Comparison of ENCODE assay signal across 25 cellular contexts in genomic region chr1:76080552-76081093, GRCh38. TPM values are rescaled to one million over a fixed set of nuclear protein-coding genes. Genes with fewer than 3 reads are reported as not detected.
DNase-seq lines count a peak whose midpoint lies in the region; ATAC-seq and TF ChIP-seq lines count a peak whose summit lies in the region.
"Had no signal": no experiment of that assay in that cellular context is flagged by ENCODE, and none has a peak within 500 bp of the region (broad histone marks: within the 10 kb centered on the region; RNA-seq: fewer than 3 reads in every experiment).

No MANE protein-coding gene starts in this region.

- no peaks in the 10 kb centered on the region for H3K4me1 ChIP-seq in ovary (ENCODE audit: insufficient read depth)
- H3K4me1 ChIP-seq in thyroid gland = no peaks in the 10 kb centered on the region
- H3K4me1 ChIP-seq: lower lobe of right lung, pancreas had no signal

- TF ChIP-seq EP300 in ovary (IDR thresholded peaks at IDR 0.05) = no peak

- H3K36me3 Mint-ChIP-seq in activated naive CD8-positive, alpha-beta T cell treated with anti-CD3 and anti-CD28 coated beads, Interleukin-2, amount 50 U/mL, for 24 hours (ENCODE audit: low read depth) = no peaks in the 10 kb centered on the region
- H3K36me3 Mint-ChIP-seq in activated naive CD8-positive, alpha-beta T cell treated with anti-CD3 and anti-CD28 coated beads for 36 hours = peaks cover 9% of the 10 kb centered on the region
- no peaks in the 10 kb centered on the region for H3K36me3 Mint-ChIP-seq in naive B cell
- no peaks in the 10 kb centered on the region for H3K36me3 Mint-ChIP-seq in natural killer cell treated with Interleukin-12 subunit alpha and Interleukin-12 subunit beta and Interleukin-15 and Interleukin-18, amount 100 ng/mL, for 72 hours

- no peaks in the 10 kb centered on the region for H3K9me3 ChIP-seq in ovary
- H3K9me3 ChIP-seq in thyroid gland = no peaks in the 10 kb centered on the region
- H3K9me3 ChIP-seq: lower lobe of right lung, mucosa of descending colon, pancreas had no signal

- peak overlapping the region; percentile 26 for H3K27ac Mint-ChIP-seq in activated naive CD8-positive, alpha-beta T cell treated with anti-CD3 and anti-CD28 coated beads, Interleukin-2, amount 50 U/mL, for 24 hours
- no peak overlapping the region for H3K27ac Mint-ChIP-seq in activated naive CD8-positive, alpha-beta T cell treated with anti-CD3 and anti-CD28 coated beads for 36 hours
- H3K27ac Mint-ChIP-seq in naive B cell = peak overlapping the region in 4 of 6 donors; percentile 13 to 83 (median 46)
- no peak overlapping the region for H3K27ac Mint-ChIP-seq in natural killer cell treated with Interleukin-12 subunit alpha and Interleukin-12 subunit beta and Interleukin-15 and Interleukin-18, amount 100 ng/mL, for 72 hours
- H3K27ac Mint-ChIP-seq: activated CD8-positive, alpha-beta T cell treated with anti-CD3 and anti-CD28 coated beads, Interleukin-2, amount 10 ng/mL, durations not matched to agents 7 days and 5 days; activated naive CD8-positive, alpha-beta T cell treated with anti-CD3 and anti-CD28 coated beads, Interleukin-2, amount 10 ng/mL, durations not matched to agents 7 days and 5 days had no signal

- ATAC-seq in activated naive CD8-positive, alpha-beta T cell treated with anti-CD3 and anti-CD28 coated beads, Interleukin-2, amount 50 U/mL, for 24 hours = no peak
- no peak for ATAC-seq in naive B cell (ENCODE audit: low read depth in 2 of 2)
- no peak for ATAC-seq in natural killer cell treated with Interleukin-12 subunit alpha and Interleukin-12 subunit beta and Interleukin-15 and Interleukin-18, amount 100 ng/mL, for 72 hours
- ATAC-seq: activated CD8-positive, alpha-beta T cell treated with anti-CD3 and anti-CD28 coated beads, Interleukin-2, amount 10 ng/mL, durations not matched to agents 7 days and 5 days; HepG2; lower lobe of right lung; mucosa of descending colon; pancreas had no signal

- TF ChIP-seq POLR2A in ovary (IDR thresholded peaks at IDR 0.05) (no peak), thyroid gland (IDR thresholded peaks at IDR 0.05) (no peak)

- no peak for TF ChIP-seq CTCF in ovary (IDR thresholded peaks at IDR 0.05)
- TF ChIP-seq CTCF in thyroid gland (IDR thresholded peaks at IDR 0.05) = no peak

- no peaks in the 10 kb centered on the region for H3K9me3 Mint-ChIP-seq in activated naive CD8-positive, alpha-beta T cell treated with anti-CD3 and anti-CD28 coated beads, Interleukin-2, amount 50 U/mL, for 24 hours
- no peaks in the 10 kb centered on the region for H3K9me3 Mint-ChIP-seq in activated naive CD8-positive, alpha-beta T cell treated with anti-CD3 and anti-CD28 coated beads for 36 hours
- peaks cover 0 to 4% (median 0%) of the 10 kb centered on the region in 7 donors for H3K9me3 Mint-ChIP-seq in naive B cell
- H3K9me3 Mint-ChIP-seq in natural killer cell treated with Interleukin-12 subunit alpha and Interleukin-12 subunit beta and Interleukin-15 and Interleukin-18, amount 100 ng/mL, for 72 hours = no peaks in the 10 kb centered on the region
- H3K9me3 Mint-ChIP-seq: activated naive CD8-positive, alpha-beta T cell treated with anti-CD3 and anti-CD28 coated beads, Interleukin-2, amount 10 ng/mL, durations not matched to agents 7 days and 5 days had no signal

- no peaks in the 10 kb centered on the region for H3K27me3 Mint-ChIP-seq in activated naive CD8-positive, alpha-beta T cell treated with anti-CD3 and anti-CD28 coated beads, Interleukin-2, amount 50 U/mL, for 24 hours
- no peaks in the 10 kb centered on the region for H3K27me3 Mint-ChIP-seq in activated naive CD8-positive, alpha-beta T cell treated with anti-CD3 and anti-CD28 coated beads for 36 hours
- H3K27me3 Mint-ChIP-seq in naive B cell = no peaks in the 10 kb centered on the region
- H3K27me3 Mint-ChIP-seq in natural killer cell treated with Interleukin-12 subunit alpha and Interleukin-12 subunit beta and Interleukin-15 and Interleukin-18, amount 100 ng/mL, for 72 hours = peaks cover 6 to 36% of the 10 kb centered on the region in 2 donors
- H3K27me3 Mint-ChIP-seq: activated naive CD8-positive, alpha-beta T cell treated with anti-CD3 and anti-CD28 coated beads, Interleukin-2, amount 10 ng/mL, durations not matched to agents 7 days and 5 days had no signal

- intact Hi-C loops in ovary (cut with DNase I) = no loop called here
- intact Hi-C loops in thyroid gland (cut with DNase I) = no loop called here

- H3K27ac ChIP-seq in ovary (no peak overlapping the region), thyroid gland (no peak overlapping the region)
- H3K27ac ChIP-seq: cardiac muscle cell, epithelial cell of prostate, hepatocyte, lower lobe of right lung, pancreas, PC-9 had no signal

- 73 to 81% (median 77%) methylated on average over 4 of the region's 4 CpGs for WGBS in ovary, 3 donors
- 78 to 83% methylated on average over 4 of the region's 4 CpGs for WGBS in thyroid gland, 2 donors

- H3K4me3 ChIP-seq in ovary (no peak overlapping the region), thyroid gland (replicated peaks in 1 of 3) (no peak overlapping the region)
- H3K4me3 ChIP-seq: cardiac muscle cell, hepatocyte, lower lobe of right lung, mucosa of descending colon, pancreas, PC-9 had no signal

- H3K27me3 ChIP-seq in ovary (no peaks in the 10 kb centered on the region), thyroid gland (no peaks in the 10 kb centered on the region)
- H3K27me3 ChIP-seq: cardiac muscle cell, hepatocyte, pancreas had no signal

- peaks cover 16% of the 10 kb centered on the region for H3K4me1 Mint-ChIP-seq in activated naive CD8-positive, alpha-beta T cell treated with anti-CD3 and anti-CD28 coated beads, Interleukin-2, amount 50 U/mL, for 24 hours
- H3K4me1 Mint-ChIP-seq in activated naive CD8-positive, alpha-beta T cell treated with anti-CD3 and anti-CD28 coated beads for 36 hours = peaks cover 31% of the 10 kb centered on the region
- peaks cover 40 to 50% (median 44%) of the 10 kb centered on the region in 3 donors for H3K4me1 Mint-ChIP-seq in naive B cell
- H3K4me1 Mint-ChIP-seq in natural killer cell treated with Interleukin-12 subunit alpha and Interleukin-12 subunit beta and Interleukin-15 and Interleukin-18, amount 100 ng/mL, for 72 hours (ENCODE audit: low read depth in 2 of 2) = peaks cover 0 to 5% of the 10 kb centered on the region in 2 donors

- no peak overlapping the region for H3K4me3 Mint-ChIP-seq in activated naive CD8-positive, alpha-beta T cell treated with anti-CD3 and anti-CD28 coated beads, Interleukin-2, amount 50 U/mL, for 24 hours
- no peak overlapping the region for H3K4me3 Mint-ChIP-seq in activated naive CD8-positive, alpha-beta T cell treated with anti-CD3 and anti-CD28 coated beads for 36 hours
- H3K4me3 Mint-ChIP-seq in naive B cell = peak overlapping the region in 2 of 8 donors; percentile 48 to 59
- no peak overlapping the region for H3K4me3 Mint-ChIP-seq in natural killer cell treated with Interleukin-12 subunit alpha and Interleukin-12 subunit beta and Interleukin-15 and Interleukin-18, amount 100 ng/mL, for 72 hours
- H3K4me3 Mint-ChIP-seq: activated CD8-positive, alpha-beta T cell treated with anti-CD3 and anti-CD28 coated beads, Interleukin-2, amount 10 ng/mL, durations not matched to agents 7 days and 5 days; activated naive CD8-positive, alpha-beta T cell treated with anti-CD3 and anti-CD28 coated beads, Interleukin-2, amount 10 ng/mL, durations not matched to agents 7 days and 5 days had no signal

- no peak for DNase-seq in activated naive CD8-positive, alpha-beta T cell treated with anti-CD3 and anti-CD28 coated beads, Interleukin-2, amount 50 U/mL, for 24 hours
- no peak for DNase-seq in activated naive CD8-positive, alpha-beta T cell treated with anti-CD3 and anti-CD28 coated beads for 36 hours
- DNase-seq in SK-N-DZ (ENCODE audit: low spot score) = peak; percentile 23
- no peak for DNase-seq in naive B cell
- no peak for DNase-seq in ovary
- DNase-seq in thyroid gland = no peak
- no peak for DNase-seq in natural killer cell treated with Interleukin-12 subunit alpha and Interleukin-12 subunit beta and Interleukin-15 and Interleukin-18, amount 100 ng/mL, for 72 hours (ENCODE audit: low spot score)
- DNase-seq: activated CD8-positive, alpha-beta T cell treated with anti-CD3 and anti-CD28 coated beads, Interleukin-2, amount 10 ng/mL, durations not matched to agents 7 days and 5 days; activated effector memory CD4-positive, alpha-beta T cell treated with Interleukin-2 at 50 U/mL for 16 hours; activated naive CD8-positive, alpha-beta T cell treated with anti-CD3 and anti-CD28 coated beads, Interleukin-2, amount 10 ng/mL, durations not matched to agents 7 days and 5 days; DMS153; effector CD8-positive, alpha-beta T cell; HCEC 1CT; Karpas-422; lower lobe of right lung; mucosa of descending colon; NCI-H2081 treated with DMSO at 0.1 percent for 48 hours; NCI-H446 treated with DMSO at 0.1 percent for 48 hours; pancreas; PC-9; stimulated activated naive CD4-positive, alpha-beta T cell treated with Interleukin-2 at 50 U/mL for 16 hours had no signal

- H3K36me3 ChIP-seq in ovary = no peaks in the 10 kb centered on the region
- no peaks in the 10 kb centered on the region for H3K36me3 ChIP-seq in thyroid gland
- H3K36me3 ChIP-seq: cardiac muscle cell, lower lobe of right lung, pancreas had no signal

RNA-seq across cellular contexts. Expression of gene ST6GALNAC3, which starts 6.1 kb away (rescaled TPM):
- 1 to 10 TPM; 3.0 to 3.5 TPM for total RNA-seq in activated naive CD8-positive, alpha-beta T cell treated with anti-CD3 and anti-CD28 coated beads for 36 hours
- polyA plus RNA-seq in SK-N-DZ (2014; cell fraction: cytosol; rRNA removed) = 9.0 and 9.2 TPM in 2 replicates
- polyA plus RNA-seq in SK-N-DZ (2014; cell fraction: nucleus; rRNA removed) = 3.4 and 8.7 TPM in 2 replicates
- polyA plus RNA-seq in naive B cell (ENCODE audit: low read depth in 6 of 6) (10 to 100 TPM in 4 of 6 donors, 1 to 10 TPM in 2; 3.8 to 12.9 (median 10.5) TPM), ovary (1 to 10 TPM; 2.0 to 4.0 TPM)
- total RNA-seq in ovary (1 to 10 TPM; 1.9 to 6.7 (median 5.0) TPM), thyroid gland (10 to 100 TPM; 17.4 to 35.6 (median 31.6) TPM)
- under 1 TPM in 1 of 2 donors, not detected in 1; 0.28 TPM for total RNA-seq in natural killer cell treated with Interleukin-12 subunit alpha and Interleukin-12 subunit beta and Interleukin-15 and Interleukin-18, amount 100 ng/mL, for 72 hours
- total RNA-seq: HepG2 had no signal
- polyA plus RNA-seq: HepG2 had no signal

Comparison
In these comparisons a context has a peak if more than half of its experiments do, and no peak if none do; other contexts are left out.
1. H3K27ac Mint-ChIP-seq: peak in activated naive CD8-positive, alpha-beta T cell treated with anti-CD3 and anti-CD28 coated beads, Interleukin-2, amount 50 U/mL, for 24 hours (single experiment) and naive B cell (4 of 6); none in activated naive CD8-positive, alpha-beta T cell treated with anti-CD3 and anti-CD28 coated beads for 36 hours (single experiment) and natural killer cell treated with Interleukin-12 subunit alpha and Interleukin-12 subunit beta and Interleukin-15 and Interleukin-18, amount 100 ng/mL, for 72 hours (0 of 2).